In the genomic region with DNA sequence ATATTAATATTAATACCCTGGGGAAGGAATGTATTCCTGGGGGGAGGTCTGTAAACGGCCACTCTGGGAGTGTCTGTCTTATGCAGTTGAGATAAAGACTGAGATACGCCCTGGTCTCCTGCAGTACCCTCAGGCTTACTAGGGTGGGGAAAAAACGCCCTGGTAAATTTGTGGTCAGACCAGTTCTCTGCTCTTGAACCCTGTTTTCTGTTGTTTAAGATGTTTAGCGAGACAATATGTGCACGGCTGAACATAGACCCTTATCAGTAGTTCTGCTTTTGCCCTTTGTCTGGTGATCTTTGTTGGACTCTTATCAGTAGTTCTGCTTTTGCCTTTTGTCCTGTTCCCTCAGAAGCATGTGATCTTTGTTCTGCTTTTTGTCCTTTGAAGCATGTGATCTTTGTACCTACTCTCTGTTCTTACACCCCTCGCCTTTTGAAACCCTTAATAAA, we compare ENCODE assay signal across 1 cellular context.
TF ChIP-seq lines count a peak whose summit lies in the region.
"Not testable (repeated sequence)": the region's sequence is repeated elsewhere in the genome, so short reads cannot be mapped to it uniquely, and the experiment has no call there.

No MANE protein-coding gene starts in this region.

TF ChIP-seq in K562, 482 proteins besides CTCF, POLR2A, EP300 and RAD21 (continued from another document):
- peak; percentile 37; the same call in 1 of the 2 replicates for TF ChIP-seq SMAD4 (CRISPR knock-in tag; conservative IDR thresholded peaks at IDR 0.05)
- TF ChIP-seq ATF7 (IDR thresholded peaks at IDR 0.05): 0 out of 2 replicates have a peak, but pooled peaks have one; percentile 20
- peak; percentile 90 for TF ChIP-seq ZBTB17 (CRISPR knock-in tag; IDR thresholded peaks at IDR 0.05)
- TF ChIP-seq AFF1 (IDR thresholded peaks at IDR 0.05; ENCODE audit: low read depth in 1 of 2, partially characterized antibody in 2 of 2): peak; percentile 19 to 60
- peak; percentile 31; the same call in 1 of the 2 replicates for TF ChIP-seq XRCC3 (IDR thresholded peaks at IDR 0.05)
- TF ChIP-seq CBFA2T3 (IDR thresholded peaks at IDR 0.05): 0 out of 2 replicates have a peak, but pooled peaks have one; percentile 3
- peak; percentile 97 for TF ChIP-seq ZNF445 (CRISPR knock-in tag; IDR thresholded peaks at IDR 0.05; ENCODE audit: low read depth)
- TF ChIP-seq TRIM24 (IDR thresholded peaks at IDR 0.05): peak; percentile 84 to 93
- TF ChIP-seq TFE3 (CRISPR knock-in tag; IDR thresholded peaks at IDR 0.05): peak; percentile 57
- peak; percentile 61; the same call in 1 of the 2 replicates for TF ChIP-seq MGA (IDR thresholded peaks at IDR 0.05)
- peak; percentile 39; the same call in 1 of the 2 replicates for TF ChIP-seq MTA3 (IDR thresholded peaks at IDR 0.05; ENCODE audit: borderline replicate concordance)
- TF ChIP-seq, protein P1, sequence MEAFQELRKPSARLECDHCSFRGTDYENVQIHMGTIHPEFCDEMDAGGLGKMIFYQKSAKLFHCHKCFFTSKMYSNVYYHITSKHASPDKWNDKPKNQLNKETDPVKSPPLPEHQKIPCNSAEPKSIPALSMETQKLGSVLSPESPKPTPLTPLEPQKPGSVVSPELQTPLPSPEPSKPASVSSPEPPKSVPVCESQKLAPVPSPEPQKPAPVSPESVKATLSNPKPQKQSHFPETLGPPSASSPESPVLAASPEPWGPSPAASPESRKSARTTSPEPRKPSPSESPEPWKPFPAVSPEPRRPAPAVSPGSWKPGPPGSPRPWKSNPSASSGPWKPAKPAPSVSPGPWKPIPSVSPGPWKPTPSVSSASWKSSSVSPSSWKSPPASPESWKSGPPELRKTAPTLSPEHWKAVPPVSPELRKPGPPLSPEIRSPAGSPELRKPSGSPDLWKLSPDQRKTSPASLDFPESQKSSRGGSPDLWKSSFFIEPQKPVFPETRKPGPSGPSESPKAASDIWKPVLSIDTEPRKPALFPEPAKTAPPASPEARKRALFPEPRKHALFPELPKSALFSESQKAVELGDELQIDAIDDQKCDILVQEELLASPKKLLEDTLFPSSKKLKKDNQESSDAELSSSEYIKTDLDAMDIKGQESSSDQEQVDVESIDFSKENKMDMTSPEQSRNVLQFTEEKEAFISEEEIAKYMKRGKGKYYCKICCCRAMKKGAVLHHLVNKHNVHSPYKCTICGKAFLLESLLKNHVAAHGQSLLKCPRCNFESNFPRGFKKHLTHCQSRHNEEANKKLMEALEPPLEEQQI (IDR thresholded peaks at IDR 0.05): 0 out of 2 replicates have a peak, but pooled peaks have one; percentile 34
- peak; percentile 36; the same call in 1 of the 2 replicates for TF ChIP-seq EHMT2 (IDR thresholded peaks at IDR 0.05)
- TF ChIP-seq CC2D1A (IDR thresholded peaks at IDR 0.05): peak; percentile 70; the same call in 1 of the 2 replicates
- TF ChIP-seq CBX1 (IDR thresholded peaks at IDR 0.05; ENCODE audit: low read depth): peak; percentile 46; the same call in 1 of the 2 replicates
- TF ChIP-seq L3MBTL2 (IDR thresholded peaks at IDR 0.05): peak; percentile 87
- peak; percentile 60 for TF ChIP-seq ARID1B (IDR thresholded peaks at IDR 0.05)
- TF ChIP-seq CBX5 (IDR thresholded peaks at IDR 0.05; ENCODE audit: borderline replicate concordance, low read depth): peak; percentile 95
- TF ChIP-seq ZNF280A (IDR thresholded peaks at IDR 0.05; ENCODE audit: low read depth, partially characterized antibody): peak; percentile 83
- peak; percentile 79; the same call in 1 of the 2 replicates for TF ChIP-seq SMARCE1 (IDR thresholded peaks at IDR 0.05)
- 0 out of 2 replicates have a peak, but pooled peaks have one; percentile 51 for TF ChIP-seq TOE1 (IDR thresholded peaks at IDR 0.05; ENCODE audit: borderline replicate concordance)
- not testable (repeated sequence) for TF ChIP-seq TOE1 (CRISPR knock-in tag; IDR thresholded peaks at IDR 0.05; ENCODE audit: borderline replicate concordance, low read depth)
- TF ChIP-seq, protein P2, sequence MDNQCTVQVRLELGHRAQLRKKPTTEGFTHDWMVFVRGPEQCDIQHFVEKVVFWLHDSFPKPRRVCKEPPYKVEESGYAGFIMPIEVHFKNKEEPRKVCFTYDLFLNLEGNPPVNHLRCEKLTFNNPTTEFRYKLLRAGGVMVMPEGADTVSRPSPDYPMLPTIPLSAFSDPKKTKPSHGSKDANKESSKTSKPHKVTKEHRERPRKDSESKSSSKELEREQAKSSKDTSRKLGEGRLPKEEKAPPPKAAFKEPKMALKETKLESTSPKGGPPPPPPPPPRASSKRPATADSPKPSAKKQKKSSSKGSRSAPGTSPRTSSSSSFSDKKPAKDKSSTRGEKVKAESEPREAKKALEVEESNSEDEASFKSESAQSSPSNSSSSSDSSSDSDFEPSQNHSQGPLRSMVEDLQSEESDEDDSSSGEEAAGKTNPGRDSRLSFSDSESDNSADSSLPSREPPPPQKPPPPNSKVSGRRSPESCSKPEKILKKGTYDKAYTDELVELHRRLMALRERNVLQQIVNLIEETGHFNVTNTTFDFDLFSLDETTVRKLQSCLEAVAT (IDR thresholded peaks at IDR 0.05): peak in 1 of 2 experiments; percentile 89; a peak in 2 of 4 replicates
- TF ChIP-seq SOX6 (IDR thresholded peaks at IDR 0.05): peak; percentile 98
- 0 out of 2 replicates have a peak, but pooled peaks have one; percentile 55 for TF ChIP-seq ZEB2 (IDR thresholded peaks at IDR 0.05)
- TF ChIP-seq SMARCA4 (IDR thresholded peaks at IDR 0.05): 0 out of 2 replicates have a peak, but pooled peaks have one; percentile 24
- peak; percentile 96 for TF ChIP-seq TRIM28 (IDR thresholded peaks at IDR 0.05)
- peak; percentile 31; the same call in 1 of the 2 replicates for TF ChIP-seq RAD51 (IDR thresholded peaks at IDR 0.05; ENCODE audit: borderline replicate concordance, low read depth)
- peak; percentile 47; the same call in 1 of the 2 replicates for TF ChIP-seq MAX (CRISPR knock-in tag; IDR thresholded peaks at IDR 0.05)
- 0 out of 2 replicates have a peak, but pooled peaks have one; percentile 15 for TF ChIP-seq ZNF507 (tag; conservative IDR thresholded peaks at IDR 0.05)
